8 cellular contexts compared by ENCODE assay signal in genomic region chr22:36335621-36336020, GRCh38. TPM values are rescaled to one million over a fixed set of nuclear protein-coding genes. Genes with fewer than 3 reads are reported as not detected.
A peak's percentile ranks its signal among the peaks of the same experiment; 100 is the strongest.
DNase-seq lines count a peak whose midpoint lies in the region; ATAC-seq and TF ChIP-seq lines count a peak whose summit lies in the region.

No MANE protein-coding gene starts in this region.

- TF ChIP-seq CTCF in thoracic aorta (IDR thresholded peaks at IDR 0.05): no peak

- peaks cover 96% of the 10 kb centered on the region for H3K4me1 Mint-ChIP-seq in activated T-cell treated with anti-CD3 and anti-CD28 coated beads, Interleukin-2, amount 50 U/mL, for 24 hours (ENCODE audit: low read depth)
- peaks cover 67% of the 10 kb centered on the region for H3K4me1 Mint-ChIP-seq in memory B cell

- peaks cover 28% of the 10 kb centered on the region for H3K36me3 ChIP-seq in thoracic aorta

- peaks cover 91 to 100% of the 10 kb centered on the region in 2 donors for H3K4me1 ChIP-seq in thoracic aorta (ENCODE audit: control insufficient read depth in 1 of 2, low read depth in 2 of 2)

- H3K9me3 Mint-ChIP-seq in activated T-cell treated with anti-CD3 and anti-CD28 coated beads, Interleukin-2, amount 50 U/mL, for 24 hours: no peaks in the 10 kb centered on the region
- H3K9me3 Mint-ChIP-seq in memory B cell: no peaks in the 10 kb centered on the region

- no peaks in the 10 kb centered on the region for H3K27me3 ChIP-seq in thoracic aorta (replicated peaks; ENCODE audit: insufficient read depth)

- no peak for ATAC-seq in memory B cell (ENCODE audit: low read depth)
- ATAC-seq in thoracic aorta (ENCODE audit: insufficient number of reproducible peaks, low FRiP score, low read depth): no peak
- ATAC-seq in GM18873 (IDR thresholded peaks at IDR 0.05; ENCODE audit: low FRiP score, unreplicated experiment): no peak

- no peak for DNase-seq in activated T-cell treated with anti-CD3 and anti-CD28 coated beads, Interleukin-2, amount 50 U/mL, for 24 hours
- no peak for DNase-seq in activated T-cell treated with anti-CD3 and anti-CD28 coated beads, Interleukin-2, amount 50 U/mL, for 1 hour
- DNase-seq in memory B cell (ENCODE audit: low spot score in 2 of 2): no peak
- no peak for DNase-seq in thoracic aorta (ENCODE audit: low spot score)
- no peak for DNase-seq in DMS53 (lab: John Stamatoyannopoulos, UW)
- no peak for DNase-seq in NCI-H1105 (lab: John Stamatoyannopoulos, UW)

- H3K27ac ChIP-seq in angular gyrus (ENCODE audit: low read depth, low read length) (peak overlapping the region; percentile 96), thoracic aorta (peak overlapping the region; percentile 99 to 100)

- peaks cover 98% of the 10 kb centered on the region for H3K36me3 Mint-ChIP-seq in activated T-cell treated with anti-CD3 and anti-CD28 coated beads, Interleukin-2, amount 50 U/mL, for 24 hours (ENCODE audit: low read depth)
- peaks cover 37% of the 10 kb centered on the region for H3K36me3 Mint-ChIP-seq in memory B cell

- H3K27ac Mint-ChIP-seq in activated T-cell treated with anti-CD3 and anti-CD28 coated beads, Interleukin-2, amount 50 U/mL, for 24 hours: peak overlapping the region; percentile 100
- H3K27ac Mint-ChIP-seq in memory B cell: peak overlapping the region; percentile 96

- H3K27me3 Mint-ChIP-seq in activated T-cell treated with anti-CD3 and anti-CD28 coated beads, Interleukin-2, amount 50 U/mL, for 24 hours: no peaks in the 10 kb centered on the region
- no peaks in the 10 kb centered on the region for H3K27me3 Mint-ChIP-seq in memory B cell

- H3K4me3 Mint-ChIP-seq in activated T-cell treated with anti-CD3 and anti-CD28 coated beads, Interleukin-2, amount 50 U/mL, for 24 hours: peak overlapping the region; percentile 83
- no peak overlapping the region for H3K4me3 Mint-ChIP-seq in memory B cell

- H3K9me3 ChIP-seq in thoracic aorta: no peaks in the 10 kb centered on the region

- peak overlapping the region; percentile 18 for H3K4me3 ChIP-seq in thoracic aorta

RNA-seq across cellular contexts. Expression of gene MYH9, which starts 52.1 kb away (rescaled TPM):
- 1,000 to 10,000 TPM; 1,447 to 1,631 TPM for total RNA-seq in thoracic aorta
